ENCODE assay signal across 18 cellular contexts in the genomic region with DNA sequence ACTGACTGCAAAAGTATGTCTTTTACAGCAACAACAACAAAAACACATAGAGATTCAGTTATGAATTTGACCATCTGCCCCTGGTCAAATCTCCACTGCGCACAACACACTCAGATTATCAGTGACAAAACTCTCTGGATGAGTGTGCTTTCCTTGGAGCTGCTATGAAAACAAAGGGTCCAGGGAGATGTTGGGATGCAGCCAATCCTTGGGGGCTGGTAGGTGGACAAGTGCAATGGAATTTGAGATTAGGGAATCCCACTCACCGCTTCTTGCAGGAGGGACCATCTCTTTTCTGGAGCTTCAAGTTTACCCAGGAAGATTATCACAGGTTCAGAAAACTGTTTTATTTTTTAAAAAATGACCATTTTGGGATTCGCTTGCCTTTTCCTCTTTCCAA.
DNase-seq lines count a peak whose midpoint lies in the region; ATAC-seq and TF ChIP-seq lines count a peak whose summit lies in the region.
"Had no signal": no experiment of that assay in that cellular context is flagged by ENCODE, and none has a peak within 500 bp of the region (broad histone marks: within the 10 kb centered on the region; RNA-seq: fewer than 3 reads in every experiment).

No MANE protein-coding gene starts in this region.

- no peak overlapping the region for H3K4me3 Mint-ChIP-seq in H9
- no peak overlapping the region for H3K4me3 Mint-ChIP-seq in chondrocyte (ENCODE audit: unreplicated experiment)
- H3K4me3 Mint-ChIP-seq: B cell; CD4-positive, alpha-beta T cell; CD8-positive, alpha-beta T cell had no signal

- no peaks in the 10 kb centered on the region for H4K20me1 ChIP-seq in H9 (ENCODE audit: control insufficient read depth, insufficient read depth, insufficient read length)
- H4K20me1 ChIP-seq: BLaER1 treated with 17β-estradiol and CSF1 and Interleukin-3, amounts not matched to agents 10 nM and 100 nM had no signal

- H3K27ac ChIP-seq in H9 (ENCODE audit: insufficient read length, low read depth, low read length) (no peak overlapping the region), ovary (peak overlapping the region in 1 of 2 donors; percentile 63), gastroesophageal sphincter (no peak overlapping the region)
- H3K27ac ChIP-seq: BLaER1 treated with 17β-estradiol and CSF1 and Interleukin-3, amounts not matched to agents 10 nM and 100 nM; C4-2B had no signal

- no peak overlapping the region for H3K56ac ChIP-seq in H9 (ENCODE audit: insufficient read length, low read depth, low read length)

- no CpG with 5 or more reads among the region's 3 CpGs for WGBS in H9 (ENCODE audit: extremely low coverage, insufficient read length, low lambda C conversion rate)
- WGBS in ovary, 3 donors, result 2 to 5% (median 4%) methylated on average over 3 of the region's 3 CpGs
- 57 to 63% methylated on average over 2 to 3 of the region's 3 CpGs for WGBS in gastroesophageal sphincter (ENCODE audit: low coverage in 1 of 2), 2 donors

- no peak overlapping the region for H2BK120ac ChIP-seq in H9 (ENCODE audit: low read depth, low read length, poor library complexity, severe bottlenecking)

- no peak overlapping the region for H2BK5ac ChIP-seq in H9 (ENCODE audit: insufficient read length, low read length)

- no peak for DNase-seq in H9
- no peak for DNase-seq in chondrocyte (ENCODE audit: low spot score)
- DNase-seq in ovary, result peak; percentile 26 to 57 (median 50)
- no peak for DNase-seq in NCI-H187 treated with DMSO at 0.1 percent for 48 hours (lab: John Stamatoyannopoulos, UW)
- DNase-seq in NCI-H187 (lab: John Stamatoyannopoulos, UW), result no peak
- DNase-seq: 8988T; AML-193; Caco-2; Calu3; CD4-positive, alpha-beta T cell; CD8-positive, alpha-beta T cell; DMS79 treated with DMSO at 0.1 percent for 48 hours; GF-D8 had no signal

- H3K36me3 Mint-ChIP-seq in H9 (ENCODE audit: insufficient read depth in 1 of 3, low read depth in 3 of 3) (no peaks in the 10 kb centered on the region; a peak in 2 of 7 replicates), chondrocyte (ENCODE audit: low read depth) (no peaks in the 10 kb centered on the region)
- H3K36me3 Mint-ChIP-seq: CD8-positive, alpha-beta T cell had no signal

- intact Hi-C loops in ovary (cut with DNase I), result no loop called here

- no peak overlapping the region for H3K4me2 ChIP-seq in H9 (ENCODE audit: insufficient read depth, insufficient read length, low read length)
- H3K4me2 ChIP-seq: BLaER1 treated with 17β-estradiol and CSF1 and Interleukin-3, amounts not matched to agents 10 nM and 100 nM had no signal

- no peak overlapping the region for H3K9ac ChIP-seq in H9 (ENCODE audit: extremely low read depth, insufficient read length, low read length)
- H3K9ac ChIP-seq: BLaER1 treated with 17β-estradiol and CSF1 and Interleukin-3, amounts not matched to agents 10 nM and 100 nM had no signal

- H3K79me1 ChIP-seq in H9 (ENCODE audit: insufficient read depth, low read depth, low read length, poor library complexity, severe bottlenecking), result no peaks in the 10 kb centered on the region

- TF ChIP-seq EP300 in ovary (IDR thresholded peaks at IDR 0.05) (no peak), gastroesophageal sphincter (IDR thresholded peaks at IDR 0.05) (no peak)

- no peak overlapping the region for H3K18ac ChIP-seq in H9 (ENCODE audit: insufficient read length, low read depth, low read length)

- H3K9me3 ChIP-seq in H9 (ENCODE audit: control insufficient read depth, low read depth, low read length) (no peaks in the 10 kb centered on the region), ovary (no peaks in the 10 kb centered on the region), gastroesophageal sphincter (no peaks in the 10 kb centered on the region)
- H3K9me3 ChIP-seq: Caco-2 had no signal

- no peak overlapping the region for H4K91ac ChIP-seq in H9 (ENCODE audit: insufficient read length, low read depth, low read length)

- peak overlapping the region; percentile 82 for H2BK12ac ChIP-seq in H9 (ENCODE audit: insufficient read length, low read depth, low read length)

- no peaks in the 10 kb centered on the region for H3K23me2 ChIP-seq in H9 (ENCODE audit: insufficient read length, low read depth, low read length, poor library complexity, severe bottlenecking)

- no peak overlapping the region for H4K8ac ChIP-seq in H9 (replicated peaks; ENCODE audit: insufficient read length, low read depth, low read length)

- peaks cover 0 to 2% of the 10 kb centered on the region in 2 experiments; a peak in 2 of 4 replicates for H3K4me1 Mint-ChIP-seq in H9
- peaks cover 19% of the 10 kb centered on the region for H3K4me1 Mint-ChIP-seq in chondrocyte (ENCODE audit: low read depth)
- H3K4me1 Mint-ChIP-seq: B cell had no signal

- no peak overlapping the region for H2AFZ ChIP-seq in H9 (ENCODE audit: low read length)

- H3K79me2 ChIP-seq in H9 (ENCODE audit: insufficient read depth, low read length), result no peaks in the 10 kb centered on the region

- H3K23ac ChIP-seq in H9 (ENCODE audit: insufficient read length, low read depth, low read length), result no peak overlapping the region

- H3K4me1 ChIP-seq in H9 (ENCODE audit: insufficient read depth, low read length) (no peaks in the 10 kb centered on the region), ovary (ENCODE audit: insufficient read depth) (peaks cover 3% of the 10 kb centered on the region), gastroesophageal sphincter (peaks cover 0 to 10% (median 0%) of the 10 kb centered on the region in 3 donors)
- H3K4me1 ChIP-seq: BLaER1 treated with 17β-estradiol and CSF1 and Interleukin-3, amounts not matched to agents 10 nM and 100 nM; Caco-2 had no signal

- H3T11ph ChIP-seq in H9 (ENCODE audit: low read length), result no peak overlapping the region

- H2AK5ac ChIP-seq in H9 (ENCODE audit: insufficient read length, low read length), result no peak overlapping the region

- H3K36me3 ChIP-seq in ovary (no peaks in the 10 kb centered on the region), gastroesophageal sphincter (no peaks in the 10 kb centered on the region)
- H3K36me3 ChIP-seq: BLaER1 treated with 17β-estradiol and CSF1 and Interleukin-3, amounts not matched to agents 10 nM and 100 nM had no signal

- TF ChIP-seq POLR2A in ovary (IDR thresholded peaks at IDR 0.05), result no peak
- no peak for TF ChIP-seq POLR2A in gastroesophageal sphincter (IDR thresholded peaks at IDR 0.05)

- no peak for ATAC-seq in GM19452 (IDR thresholded peaks at IDR 0.05; ENCODE audit: unreplicated experiment)
- no peak for ATAC-seq in gastroesophageal sphincter
- ATAC-seq: CD8-positive, alpha-beta T cell had no signal

- H3K14ac ChIP-seq in H9 (ENCODE audit: insufficient read depth, low read length), result no peak overlapping the region

- no peak overlapping the region for H3K27ac Mint-ChIP-seq in H9
- H3K27ac Mint-ChIP-seq in chondrocyte (ENCODE audit: unreplicated experiment), result peak overlapping the region; percentile 2
- H3K27ac Mint-ChIP-seq: B cell; CD4-positive, alpha-beta T cell; CD8-positive, alpha-beta T cell had no signal

- no peak overlapping the region for H2BK15ac ChIP-seq in H9 (ENCODE audit: low read depth, low read length)

- H3K9me3 Mint-ChIP-seq in H9, result peaks cover 0 to 3% of the 10 kb centered on the region in 2 experiments; a peak in 1 of 5 replicates
- peaks cover 11% of the 10 kb centered on the region for H3K9me3 Mint-ChIP-seq in chondrocyte (ENCODE audit: low read depth)
- H3K9me3 Mint-ChIP-seq: CD4-positive, alpha-beta T cell; CD8-positive, alpha-beta T cell had no signal

- TF ChIP-seq CTCF in H9 (conservative IDR thresholded peaks at IDR 0.05) (no peak), chondrocyte (IDR thresholded peaks at IDR 0.05) (no peak), ovary (IDR thresholded peaks at IDR 0.05) (no peak), gastroesophageal sphincter (IDR thresholded peaks at IDR 0.05) (no peak)

- no peak overlapping the region for H4K5ac ChIP-seq in H9 (ENCODE audit: insufficient read length, low read depth, low read length)

- no peak overlapping the region for H2BK20ac ChIP-seq in H9 (ENCODE audit: low read depth, low read length, poor library complexity, severe bottlenecking)

- no peak overlapping the region for H3K4ac ChIP-seq in H9 (ENCODE audit: low read depth, low read length)

- H3K4me3 ChIP-seq in ovary, result no peak overlapping the region
- no peak overlapping the region for H3K4me3 ChIP-seq in gastroesophageal sphincter
- H3K4me3 ChIP-seq: BLaER1 treated with 17β-estradiol and CSF1 and Interleukin-3, amounts not matched to agents 10 nM and 100 nM had no signal

- H3K27me3 ChIP-seq in H9 (ENCODE audit: insufficient read depth, low read length) (no peaks in the 10 kb centered on the region), ovary (no peaks in the 10 kb centered on the region), gastroesophageal sphincter (no peaks in the 10 kb centered on the region)
- H3K27me3 ChIP-seq: BLaER1 treated with 17β-estradiol and CSF1 and Interleukin-3, amounts not matched to agents 10 nM and 100 nM had no signal

- H3K27me3 Mint-ChIP-seq in H9 (ENCODE audit: low read depth), result no peaks in the 10 kb centered on the region
- H3K27me3 Mint-ChIP-seq in chondrocyte (ENCODE audit: low read depth), result peaks cover 9% of the 10 kb centered on the region
- H3K27me3 Mint-ChIP-seq: B cell had no signal

Comparison
In these comparisons a context has a peak if more than half of its experiments do, and no peak if none do; other contexts are left out.
1. DNase-seq: peak in ovary (5 of 5); none in H9 (single experiment), chondrocyte (single experiment), NCI-H187 treated with DMSO at 0.1 percent for 48 hours (single experiment) and NCI-H187 (0 of 2).